In genomic region chr2:95159690-95160449, GRCh38 we compare ENCODE assay signal across 1 cellular context.
TF ChIP-seq lines count a peak whose summit lies in the region.

ZNF514 (minus strand) TSS chr2:95159848; CDS start chr2:95153253, 6,595 bp downstream.

TF ChIP-seq in GM23338, 12 proteins besides CTCF, POLR2A, EP300 and RAD21 (continued from another document):
- no peak for TF ChIP-seq ZNF462 (CRISPR knock-in tag; IDR thresholded peaks at IDR 0.05)
- TF ChIP-seq JUNB (IDR thresholded peaks at IDR 0.05; ENCODE audit: unreplicated experiment) = no peak
- TF ChIP-seq REST (IDR thresholded peaks at IDR 0.05; ENCODE audit: unreplicated experiment) = no peak
- no peak for TF ChIP-seq ETS1 (IDR thresholded peaks at IDR 0.05)
